ENCODE assay signal across 8 cellular contexts in genomic region chr3:107928084-107928445, GRCh38.
DNase-seq lines count a peak whose midpoint lies in the region; ATAC-seq, FAIRE-seq and TF ChIP-seq lines count a peak whose summit lies in the region.

No MANE protein-coding gene starts in this region.

- TF ChIP-seq RAD21 in SK-N-SH (IDR thresholded peaks at IDR 0.05; ENCODE audit: low read length) (no peak; the same call in 1 of the 2 replicates), H1 (IDR thresholded peaks at IDR 0.05 in 1 of 2, conservative IDR thresholded peaks at IDR 0.05 in 1 of 2; ENCODE audit: low read depth in 2 of 2, low read length in 2 of 2) (no peak)

- DNase-seq in AG09309 (ENCODE audit: low read depth) (peak; percentile 17), SK-N-SH (peak; percentile 49), H1 (ENCODE audit: low read depth in 1 of 2, low spot score in 2 of 2) (no peak), transverse colon (peak; percentile 8)
- DNase-seq in stimulated activated CD4-positive, alpha-beta T cell treated with anti-CD3 and anti-CD28 coated beads, Interleukin-12 subunit alpha, Interleukin-12 subunit beta, amount 100 ng/mL, for 4 hours = no peak

- H3K27ac ChIP-seq in SK-N-SH (ENCODE audit: low read depth in 2 of 2, low read length in 1 of 2) (no peak overlapping the region; a peak in 1 of 4 replicates), H1 (ENCODE audit: low read depth, low read length) (no peak overlapping the region), mesodermal cell (ENCODE audit: low read depth, low read length, severe bottlenecking) (peak overlapping the region; percentile 20), transverse colon (no peak overlapping the region)

- CTCF ChIA-PET in SK-N-SH (lab: Yijun Ruan, JAX) (interaction anchor here (0.6 to 3.9 kb wide), 65 partner anchors 8 to 693 kb away, joined by 3 to 25 read pairs (median 5); no protein-coding TSS in a partner anchor), H1 (lab: Charles Lee; ENCODE audit: partially characterized antibody) (interaction anchor here (0.6 to 3.5 kb wide), 39 partner anchors 7 to 728 kb away, joined by 3 to 20 read pairs (median 4); no protein-coding TSS in a partner anchor)

- H3K23ac ChIP-seq in H1 (ENCODE audit: insufficient read length) = no peak overlapping the region

- H3K4me3 ChIP-seq in AG09309 (ENCODE audit: control insufficient read depth, low read depth, low read length) (peak overlapping the region; percentile 63), SK-N-SH (ENCODE audit: low read depth in 2 of 2, low read length in 1 of 2) (peak overlapping the region; percentile 64 to 72), H1 (ENCODE audit: extremely low read depth in 1 of 4, insufficient read depth in 2 of 4, low read depth in 3 of 4, low read length in 4 of 4) (peak overlapping the region; percentile 46 to 68 (median 56)), mesodermal cell (ENCODE audit: extremely low read depth, insufficient read depth, low read length, poor library complexity, severe bottlenecking) (peak overlapping the region; percentile 48), transverse colon (peak overlapping the region; percentile 30 to 63 (median 48))

- H3K79me2 ChIP-seq in SK-N-SH (ENCODE audit: insufficient read depth) = no peaks in the 10 kb centered on the region
- no peaks in the 10 kb centered on the region for H3K79me2 ChIP-seq in H1 (ENCODE audit: control insufficient read depth in 1 of 2, insufficient read depth in 2 of 2, low read length in 2 of 2)

- intact Hi-C loops in transverse colon (cut with DNase I; ENCODE audit: low total_unique reads) = no loop called here

- H2BK20ac ChIP-seq in H1 (ENCODE audit: low read length) = 0 out of 2 replicates have a peak overlapping the region, but pooled peaks have one; percentile 34

- H2BK12ac ChIP-seq in H1 (ENCODE audit: low read depth, low read length) = no peak overlapping the region

- in situ Hi-C loops in transverse colon (cut with MboI; ENCODE audit: low pct_ligation_motif_present in 1 of 4, low pct_unique_long_range_greater_than_20kb in 1 of 4, low sequenced_read_pairs in 3 of 4) = loop anchor here in 1 of 4 donors (25.0 kb wide), 2 partner anchors 159 to 284 kb away; partner anchors contain the start of genes CD47 and IFT57

- no peaks in the 10 kb centered on the region for H3K27me3 ChIP-seq in SK-N-SH (ENCODE audit: insufficient read depth)
- H3K27me3 ChIP-seq in H1 (replicated peaks in 1 of 4; ENCODE audit: control insufficient read depth in 3 of 4, extremely low read depth in 1 of 4, insufficient read depth in 3 of 4, low read length in 3 of 4) = peaks cover 2 to 9% (median 6%) of the 10 kb centered on the region in 4 experiments
- no peaks in the 10 kb centered on the region for H3K27me3 ChIP-seq in transverse colon

- POLR2A ChIA-PET in SK-N-SH (lab: Yijun Ruan, JAX) = interaction anchor here (1.5 kb wide), 1 partner anchor 478 kb away, joined by 3 read pairs; no protein-coding TSS in a partner anchor
- POLR2A ChIA-PET in H1 (lab: Charles Lee; ENCODE audit: partially characterized antibody) = interaction anchor here (0.7 to 1.8 kb wide), 3 partner anchors 9 to 323 kb away, joined by 3 to 7 read pairs (median 6); no protein-coding TSS in a partner anchor

- peak overlapping the region; percentile 53; the same call in 1 of the 2 replicates for H4K8ac ChIP-seq in H1 (ENCODE audit: extremely low read depth, insufficient read depth, low read length)

- H3K79me1 ChIP-seq in H1 (ENCODE audit: low read depth, low read length) = no peaks in the 10 kb centered on the region

- H3K14ac ChIP-seq in H1 (ENCODE audit: insufficient read length) = no peak overlapping the region

- no peaks in the 10 kb centered on the region for H3K9me2 ChIP-seq in SK-N-SH

- H3K36me3 ChIP-seq in SK-N-SH (replicated peaks in 1 of 2; ENCODE audit: control insufficient read depth in 1 of 2, insufficient read depth in 2 of 2, low read length in 1 of 2) = no peaks in the 10 kb centered on the region
- no peaks in the 10 kb centered on the region for H3K36me3 ChIP-seq in H1 (ENCODE audit: control insufficient read depth in 2 of 4, insufficient read depth in 4 of 4, low read length in 3 of 4)
- H3K36me3 ChIP-seq in mesodermal cell (ENCODE audit: control insufficient read depth, insufficient read depth, low read length) = no peaks in the 10 kb centered on the region
- no peaks in the 10 kb centered on the region for H3K36me3 ChIP-seq in transverse colon

- 0 out of 2 replicates have a peak overlapping the region, but pooled peaks have one; percentile 27 for H3K9ac ChIP-seq in SK-N-SH
- H3K9ac ChIP-seq in H1 (replicated peaks in 1 of 4; ENCODE audit: extremely low read depth in 1 of 4, low read depth in 3 of 4, low read length in 3 of 4) = peak overlapping the region in 3 of 4 experiments; percentile 26 to 60 (median 48); a peak in 5 of 7 replicates

- no peaks in the 10 kb centered on the region for H3F3A ChIP-seq in SK-N-SH (replicated peaks; ENCODE audit: insufficient read depth)

- no peak overlapping the region for H3K4ac ChIP-seq in H1 (replicated peaks; ENCODE audit: insufficient read length, low read depth, low read length)

- FAIRE-seq in H1 (lab: Jason Lieb, UNC) = no peak

- H2BK5ac ChIP-seq in H1 (ENCODE audit: low read depth, low read length) = no peak overlapping the region

- TF ChIP-seq EP300 in SK-N-SH (IDR thresholded peaks at IDR 0.05; ENCODE audit: borderline replicate concordance in 1 of 2, low read depth in 1 of 2, low read length in 1 of 2) (no peak), H1 (IDR thresholded peaks at IDR 0.05; ENCODE audit: borderline replicate concordance in 1 of 2, low read depth in 2 of 2, low read length in 2 of 2) (no peak), transverse colon (IDR thresholded peaks at IDR 0.05; ENCODE audit: low read depth) (no peak)

- peaks cover 3% of the 10 kb centered on the region; the same call in 1 of the 2 replicates for H3K23me2 ChIP-seq in H1 (ENCODE audit: low read depth, low read length)

- H4K5ac ChIP-seq in H1 (ENCODE audit: insufficient read length, low read depth, low read length) = no peak overlapping the region

- H3K18ac ChIP-seq in H1 (ENCODE audit: extremely low read depth, low read length) = no peak overlapping the region; the same call in 1 of the 2 replicates

- TF ChIP-seq CTCF in AG09309 (IDR thresholded peaks at IDR 0.05; ENCODE audit: control insufficient read depth, insufficient read depth, low read depth, low read length, missing control alignments) (no peak), SK-N-SH (IDR thresholded peaks at IDR 0.05) (no peak), H1 (IDR thresholded peaks at IDR 0.05; ENCODE audit: control extremely low read depth in 1 of 3, insufficient read depth in 1 of 3, low read depth in 1 of 3, low read length in 3 of 3) (no peak), transverse colon (IDR thresholded peaks at IDR 0.05) (no peak)

- H2BK15ac ChIP-seq in H1 (ENCODE audit: low read length) = no peak overlapping the region

- H3K4me2 ChIP-seq in SK-N-SH (peak overlapping the region; percentile 92), H1 (ENCODE audit: insufficient read depth in 1 of 2, low read depth in 2 of 2, low read length in 2 of 2) (peak overlapping the region; percentile 59 to 81)

- TF ChIP-seq POLR2A in H1 (IDR thresholded peaks at IDR 0.05; ENCODE audit: control extremely low read depth in 1 of 2, low read depth in 2 of 2, low read length in 2 of 2) (no peak), transverse colon (IDR thresholded peaks at IDR 0.05) (no peak)

- H3K4me1 ChIP-seq in SK-N-SH (ENCODE audit: control insufficient read depth in 1 of 2, insufficient read depth in 2 of 2, low read depth in 1 of 2, low read length in 1 of 2) (peaks cover 0 to 3% of the 10 kb centered on the region in 2 experiments; a peak in 1 of 4 replicates), H1 (replicated peaks in 1 of 4; ENCODE audit: control insufficient read depth in 3 of 4, insufficient read depth in 4 of 4, low read length in 3 of 4) (peaks cover 0 to 5% (median 0%) of the 10 kb centered on the region in 4 experiments; a peak in 3 of 7 replicates), mesodermal cell (ENCODE audit: control insufficient read depth, insufficient read depth, low read length, poor library complexity, severe bottlenecking) (no peaks in the 10 kb centered on the region), transverse colon (peaks cover 4 to 13% (median 8%) of the 10 kb centered on the region in 4 donors)

- 11% methylated on average over 7 of the region's 8 CpGs for WGBS in SK-N-SH (ENCODE audit: low lambda C conversion rate)
- 16% methylated on average over 8 of the region's 8 CpGs; no CpG with 5 or more reads in 1 of the 2 experiments for WGBS in H1 (ENCODE audit: extremely low coverage in 1 of 2, insufficient coverage in 1 of 2, insufficient read length in 1 of 2, insufficient replicate concordance in 2 of 2, low coverage in 1 of 2, low lambda C conversion rate in 2 of 2, missing lambda C conversion rate in 1 of 2), 2 experiments
- 19 to 27% methylated on average over 5 to 7 of the region's 8 CpGs for WGBS in mesodermal cell (ENCODE audit: insufficient coverage in 2 of 2), 2 experiments
- 10 to 18% methylated on average over 3 to 8 of the region's 8 CpGs for WGBS in transverse colon (ENCODE audit: low coverage in 1 of 2), 2 donors

- H2AK5ac ChIP-seq in H1 (ENCODE audit: low read depth, low read length) = no peak overlapping the region

- H2AFZ ChIP-seq in SK-N-SH (ENCODE audit: low read depth) (peak overlapping the region; percentile 91), H1 (ENCODE audit: low read length) (peak overlapping the region; percentile 99)

- no peak overlapping the region for H3K56ac ChIP-seq in H1 (replicated peaks; ENCODE audit: insufficient read length, low read depth, low read length)

- no peaks in the 10 kb centered on the region for H3K9me3 ChIP-seq in SK-N-SH
- H3K9me3 ChIP-seq in H1 (ENCODE audit: insufficient read depth in 2 of 2, low read depth in 1 of 2, low read length in 1 of 2) = no peaks in the 10 kb centered on the region
- H3K9me3 ChIP-seq in mesodermal cell (ENCODE audit: control insufficient read depth, low read length) = no peaks in the 10 kb centered on the region
- no peaks in the 10 kb centered on the region for H3K9me3 ChIP-seq in transverse colon

- H4K20me1 ChIP-seq in SK-N-SH (ENCODE audit: insufficient read depth) = no peaks in the 10 kb centered on the region
- H4K20me1 ChIP-seq in H1 (replicated peaks in 1 of 2; ENCODE audit: control insufficient read depth in 1 of 2, insufficient read depth in 2 of 2, low read length in 2 of 2) = no peaks in the 10 kb centered on the region

- H4K91ac ChIP-seq in H1 (replicated peaks; ENCODE audit: insufficient read length, low read length) = no peak overlapping the region

- peak; percentile 14 for ATAC-seq in GM18499 (IDR thresholded peaks at IDR 0.05; ENCODE audit: insufficient read depth, unreplicated experiment)
- ATAC-seq in HG03039 (IDR thresholded peaks at IDR 0.05; ENCODE audit: unreplicated experiment) = peak; percentile 8

- H2BK120ac ChIP-seq in H1 (replicated peaks; ENCODE audit: low read depth, low read length) = no peak overlapping the region

TF ChIP-seq in SK-N-SH, 30 proteins besides CTCF, POLR2A, EP300 and RAD21 (continues in another document):
- no peak for TF ChIP-seq RCOR1 (IDR thresholded peaks at IDR 0.05; ENCODE audit: low read length)

TF ChIP-seq in H1, 55 proteins besides CTCF, POLR2A, EP300 and RAD21 (continues in another document):
- no peak for TF ChIP-seq SIN3A (conservative IDR thresholded peaks at IDR 0.05 in 1 of 2, IDR thresholded peaks at IDR 0.05 in 1 of 2; ENCODE audit: low read depth in 1 of 2, low read length in 2 of 2)
- 0 out of 2 replicates have a peak, but pooled peaks have one; percentile 35 for TF ChIP-seq RBBP5 (IDR thresholded peaks at IDR 0.05; ENCODE audit: borderline replicate concordance, low read depth, low read length)

Comparison
In these comparisons a context has a peak if more than half of its experiments do, and no peak if none do; other contexts are left out.
1. DNase-seq: peak in AG09309 (single experiment), SK-N-SH (single experiment) and transverse colon (single experiment); none in H1 (0 of 2) and stimulated activated CD4-positive, alpha-beta T cell treated with anti-CD3 and anti-CD28 coated beads, Interleukin-12 subunit alpha, Interleukin-12 subunit beta, amount 100 ng/mL, for 4 hours (single experiment).
2. Peak in every context shown above with its lines, with median percentiles within 50 percentile points of each other: H3K4me3 ChIP-seq.